ENCODE assay signal across 11 cellular contexts in the genomic region with DNA sequence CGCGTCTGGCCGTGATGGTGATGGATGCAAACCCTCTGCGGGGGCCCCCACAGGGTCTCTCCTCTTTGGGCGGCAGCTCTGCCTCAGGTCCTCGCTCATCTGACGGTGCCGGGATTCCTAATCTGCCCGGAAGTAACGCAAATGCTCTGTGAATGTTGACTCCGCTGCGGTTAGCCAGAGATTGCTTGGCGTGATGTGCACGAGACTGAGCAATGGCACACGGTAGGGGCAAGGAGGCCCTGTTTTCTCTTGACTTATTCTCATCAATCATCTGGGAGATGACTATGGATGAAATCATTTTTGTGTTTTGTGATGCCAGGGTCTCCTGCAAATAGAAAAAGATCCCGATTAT.
DNase-seq lines count a peak whose midpoint lies in the region; ATAC-seq, FAIRE-seq and TF ChIP-seq lines count a peak whose summit lies in the region.
"Had no signal": no experiment of that assay in that cellular context is flagged by ENCODE, and none has a peak within 500 bp of the region (broad histone marks: within the 10 kb centered on the region; RNA-seq: fewer than 3 reads in every experiment).

No MANE protein-coding gene starts in this region.

- H3K4me3 Mint-ChIP-seq in GM23338 = no peak overlapping the region
- H3K4me3 Mint-ChIP-seq: B cell; CD8-positive, alpha-beta T cell had no signal

- no peak overlapping the region for H3K27ac Mint-ChIP-seq in GM23338
- H3K27ac Mint-ChIP-seq: B cell; CD8-positive, alpha-beta T cell had no signal

- H2AFZ ChIP-seq in GM23338 = peak overlapping the region; percentile 82; the same call in 1 of the 2 replicates
- H2AFZ ChIP-seq in K562 (ENCODE audit: low read depth, low read length) = no peak overlapping the region

- intact Hi-C loops in left ventricle myocardium inferior (cut with micrococcal nuclease) (loop anchor here (5.0 kb wide), 1 partner anchor 522 kb away; no protein-coding TSS in a partner anchor), left cardiac atrium (cut with DNase I) (loop anchor here (5.0 to 10.0 kb wide), 4 partner anchors 120 to 640 kb away; a partner anchor contains a TSS), K562 (cut with micrococcal nuclease) (loop anchor here (5.0 kb wide), 1 partner anchor 522 kb away; no protein-coding TSS in a partner anchor), sciatic nerve (cut with DNase I) (no loop called here)

- no peaks in the 10 kb centered on the region for H3K9me1 ChIP-seq in K562 (ENCODE audit: control insufficient read depth, insufficient read depth, low read length)

- H3K27me3 ChIP-seq in left ventricle myocardium inferior (ENCODE audit: low read depth) (peaks cover 36% of the 10 kb centered on the region), GM23338 (ENCODE audit: insufficient read depth) (no peaks in the 10 kb centered on the region), K562 (ENCODE audit: control insufficient read depth in 2 of 2, insufficient read depth in 2 of 2, low read length in 2 of 2) (no peaks in the 10 kb centered on the region; a peak in 1 of 5 replicates)
- H3K27me3 ChIP-seq: BLaER1 treated with 17β-estradiol and CSF1 and Interleukin-3, amounts not matched to agents 10 nM and 100 nM had no signal

- no peak overlapping the region for H3K4me2 ChIP-seq in GM23338
- no peak overlapping the region for H3K4me2 ChIP-seq in K562 (ENCODE audit: insufficient read depth, low read length)
- H3K4me2 ChIP-seq: BLaER1 treated with 17β-estradiol and CSF1 and Interleukin-3, amounts not matched to agents 10 nM and 100 nM had no signal

- no peaks in the 10 kb centered on the region for H3K4me1 Mint-ChIP-seq in GM23338
- H3K4me1 Mint-ChIP-seq: B cell had no signal

- no peak for FAIRE-seq in K562 (lab: Jason Lieb, UNC)

- no peaks in the 10 kb centered on the region for H3F3A ChIP-seq in GM23338 (replicated peaks; ENCODE audit: low read depth)

- H3K79me2 ChIP-seq in GM23338 (replicated peaks; ENCODE audit: insufficient read depth) (no peaks in the 10 kb centered on the region), K562 (ENCODE audit: control insufficient read depth, insufficient read depth, low read length) (no peaks in the 10 kb centered on the region)

- DNase-seq in left ventricle myocardium inferior (peak; percentile 16), left cardiac atrium (no peak), GM23338 (ENCODE audit: low spot score) (no peak), K562 (ENCODE audit: extremely low read depth in 1 of 4, low spot score in 3 of 4) (no peak), sciatic nerve (ENCODE audit: low spot score) (no peak)
- DNase-seq: CD8-positive, alpha-beta T cell; DMS79 had no signal

- H3K36me3 ChIP-seq in left ventricle myocardium inferior (no peaks in the 10 kb centered on the region), GM23338 (ENCODE audit: insufficient read depth) (no peaks in the 10 kb centered on the region), K562 (ENCODE audit: control insufficient read depth, insufficient read depth, low read length) (no peaks in the 10 kb centered on the region)
- H3K36me3 ChIP-seq: BLaER1 treated with 17β-estradiol and CSF1 and Interleukin-3, amounts not matched to agents 10 nM and 100 nM had no signal

- no TSS peak for BruUV-seq in K562 (replicated peaks; lab: Mats Ljungman, UMichigan)

- H3K9me3 ChIP-seq in left ventricle myocardium inferior (replicated peaks) (no peaks in the 10 kb centered on the region), K562 (replicated peaks; ENCODE audit: control insufficient read depth, insufficient read depth, low read depth, low read length) (no peaks in the 10 kb centered on the region)
- H3K9me3 ChIP-seq: BLaER1 treated with 17β-estradiol and CSF1 and Interleukin-3, amounts not matched to agents 10 nM and 100 nM had no signal

- no peak for TF ChIP-seq EP300 in K562 (IDR thresholded peaks at IDR 0.05; ENCODE audit: low read length)

- H3K4me3 ChIP-seq in left ventricle myocardium inferior (no peak overlapping the region), GM23338 (no peak overlapping the region), K562 (no peak overlapping the region)
- H3K4me3 ChIP-seq: BLaER1 treated with 17β-estradiol and CSF1 and Interleukin-3, amounts not matched to agents 10 nM and 100 nM had no signal

- peaks cover 4% of the 10 kb centered on the region; the same call in 1 of the 2 replicates for H3K9me2 ChIP-seq in GM23338 (ENCODE audit: insufficient read depth)

- TF ChIP-seq POLR2A in K562 (conservative IDR thresholded peaks at IDR 0.05) = no peak

- H4K20me1 ChIP-seq in GM23338 (replicated peaks; ENCODE audit: insufficient read depth) (no peaks in the 10 kb centered on the region), K562 (replicated peaks; ENCODE audit: control insufficient read depth, insufficient read depth, low read length) (no peaks in the 10 kb centered on the region; the same call in 1 of the 2 replicates)
- H4K20me1 ChIP-seq: BLaER1 treated with 17β-estradiol and CSF1 and Interleukin-3, amounts not matched to agents 10 nM and 100 nM had no signal

- TF ChIP-seq RAD21 in K562 (CRISPR knock-in tag; conservative IDR thresholded peaks at IDR 0.05 in 1 of 2, IDR thresholded peaks at IDR 0.05 in 1 of 2) = no peak

- no peak for ATAC-seq in left cardiac atrium
- no peak; the same call in 2 of the 3 replicates for ATAC-seq in GM23338
- ATAC-seq in K562 = no peak
- ATAC-seq in HG03432 (IDR thresholded peaks at IDR 0.05; ENCODE audit: unreplicated experiment) = no peak
- ATAC-seq in GM19395 (IDR thresholded peaks at IDR 0.05; ENCODE audit: unreplicated experiment) = no peak
- no peak for ATAC-seq in sciatic nerve
- ATAC-seq: CD8-positive, alpha-beta T cell had no signal

- TF ChIP-seq CTCF in left ventricle myocardium inferior (IDR thresholded peaks at IDR 0.05; ENCODE audit: borderline replicate concordance) = no peak
- TF ChIP-seq CTCF in GM23338 (conservative IDR thresholded peaks at IDR 0.05; ENCODE audit: low read depth in 2 of 2) = no peak
- TF ChIP-seq CTCF in K562 (IDR thresholded peaks at IDR 0.05 in 2 of 3, conservative IDR thresholded peaks at IDR 0.05 in 1 of 3; ENCODE audit: insufficient read depth in 2 of 3, low read depth in 1 of 3, low read length in 3 of 3) = no peak

- H3K9me3 Mint-ChIP-seq in GM23338 = no peaks in the 10 kb centered on the region; the same call in 2 of the 3 replicates
- H3K9me3 Mint-ChIP-seq: CD8-positive, alpha-beta T cell had no signal

- CTCF ChIA-PET in K562 (lab: Yijun Ruan, JAX; ENCODE audit: low intra/inter-chr PET ratio) = interaction anchor here (1.2 kb wide), 1 partner anchor 523 kb away, joined by 3 read pairs; no protein-coding TSS in a partner anchor

- H3K4me1 ChIP-seq in left ventricle myocardium inferior (no peaks in the 10 kb centered on the region), GM23338 (ENCODE audit: insufficient read depth) (no peaks in the 10 kb centered on the region), K562 (replicated peaks in 1 of 2; ENCODE audit: control insufficient read depth in 2 of 2, insufficient read depth in 2 of 2, low read length in 2 of 2) (no peaks in the 10 kb centered on the region; a peak in 1 of 5 replicates)
- H3K4me1 ChIP-seq: BLaER1 treated with 17β-estradiol and CSF1 and Interleukin-3, amounts not matched to agents 10 nM and 100 nM had no signal

- H3K9ac ChIP-seq in K562 (ENCODE audit: insufficient read depth in 1 of 2, low read depth in 2 of 2, low read length in 2 of 2) = no peak overlapping the region
- H3K9ac ChIP-seq: BLaER1 treated with 17β-estradiol and CSF1 and Interleukin-3, amounts not matched to agents 10 nM and 100 nM had no signal

- WGBS in K562 (ENCODE audit: insufficient coverage, low coverage, missing lambda C conversion rate) = 0% methylated on average over 11 of the region's 16 CpGs

- in situ Hi-C loops in K562 (cut with MboI) = loop anchor here (10.0 kb wide), 1 partner anchor 520 kb away; no protein-coding TSS in a partner anchor

- H3K27ac ChIP-seq in left ventricle myocardium inferior (replicated peaks) (no peak overlapping the region), GM23338 (ENCODE audit: low read depth) (no peak overlapping the region), K562 (ENCODE audit: extremely low read depth, low read depth, low read length) (no peak overlapping the region)
- H3K27ac ChIP-seq: BLaER1 treated with 17β-estradiol and CSF1 and Interleukin-3, amounts not matched to agents 10 nM and 100 nM had no signal

- H3K36me3 Mint-ChIP-seq in GM23338 (ENCODE audit: low read depth) = no peaks in the 10 kb centered on the region
- H3K36me3 Mint-ChIP-seq: CD8-positive, alpha-beta T cell had no signal

- POLR2A ChIA-PET in K562 (lab: Yijun Ruan, JAX) = no interaction called here

- peaks cover 5% of the 10 kb centered on the region for H3K27me3 Mint-ChIP-seq in GM23338 (ENCODE audit: insufficient read depth, low read depth, poor library complexity)
- H3K27me3 Mint-ChIP-seq: B cell had no signal

TF ChIP-seq in GM23338, 12 proteins besides CTCF, POLR2A, EP300 and RAD21 (continues in another document):
- TF ChIP-seq POLR2AphosphoS5 (IDR thresholded peaks at IDR 0.05; ENCODE audit: low read depth) = no peak

TF ChIP-seq in K562, 482 proteins besides CTCF, POLR2A, EP300 and RAD21:
- TF ChIP-seq, protein P1, sequence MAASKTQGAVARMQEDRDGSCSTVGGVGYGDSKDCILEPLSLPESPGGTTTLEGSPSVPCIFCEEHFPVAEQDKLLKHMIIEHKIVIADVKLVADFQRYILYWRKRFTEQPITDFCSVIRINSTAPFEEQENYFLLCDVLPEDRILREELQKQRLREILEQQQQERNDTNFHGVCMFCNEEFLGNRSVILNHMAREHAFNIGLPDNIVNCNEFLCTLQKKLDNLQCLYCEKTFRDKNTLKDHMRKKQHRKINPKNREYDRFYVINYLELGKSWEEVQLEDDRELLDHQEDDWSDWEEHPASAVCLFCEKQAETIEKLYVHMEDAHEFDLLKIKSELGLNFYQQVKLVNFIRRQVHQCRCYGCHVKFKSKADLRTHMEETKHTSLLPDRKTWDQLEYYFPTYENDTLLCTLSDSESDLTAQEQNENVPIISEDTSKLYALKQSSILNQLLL (CRISPR knock-in tag; IDR thresholded peaks at IDR 0.05; ENCODE audit: borderline replicate concordance) = no peak
- TF ChIP-seq, protein P2, sequence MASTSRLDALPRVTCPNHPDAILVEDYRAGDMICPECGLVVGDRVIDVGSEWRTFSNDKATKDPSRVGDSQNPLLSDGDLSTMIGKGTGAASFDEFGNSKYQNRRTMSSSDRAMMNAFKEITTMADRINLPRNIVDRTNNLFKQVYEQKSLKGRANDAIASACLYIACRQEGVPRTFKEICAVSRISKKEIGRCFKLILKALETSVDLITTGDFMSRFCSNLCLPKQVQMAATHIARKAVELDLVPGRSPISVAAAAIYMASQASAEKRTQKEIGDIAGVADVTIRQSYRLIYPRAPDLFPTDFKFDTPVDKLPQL (IDR thresholded peaks at IDR 0.05; ENCODE audit: extremely low read depth, insufficient read length) = no peak
- TF ChIP-seq ZBTB17 (CRISPR knock-in tag; IDR thresholded peaks at IDR 0.05) (no peak), HNRNPLL (IDR thresholded peaks at IDR 0.05; ENCODE audit: low read depth, low read length, poor library complexity, severe bottlenecking) (peak; percentile 94)
